ENCODE assay signal across 9 cellular contexts in genomic region chr16:19389246-19389645, GRCh38. TPM values are rescaled to one million over a fixed set of nuclear protein-coding genes. Genes with fewer than 3 reads are reported as not detected.
DNase-seq lines count a peak whose midpoint lies in the region; ATAC-seq and TF ChIP-seq lines count a peak whose summit lies in the region.
"Had no signal": no experiment of that assay in that cellular context is flagged by ENCODE, and none has a peak within 500 bp of the region (broad histone marks: within the 10 kb centered on the region; RNA-seq: fewer than 3 reads in every experiment).

No MANE protein-coding gene starts in this region.

- H3K79me2 ChIP-seq in H9 (ENCODE audit: insufficient read depth, low read length) (no peaks in the 10 kb centered on the region), OCI-LY3 (ENCODE audit: low read length) (no peaks in the 10 kb centered on the region)

- H3K4me3 Mint-ChIP-seq in H9, result no peak overlapping the region

- H3K4me2 ChIP-seq in H9 (ENCODE audit: insufficient read depth, insufficient read length, low read length) (no peak overlapping the region), OCI-LY3 (ENCODE audit: low read length) (peak overlapping the region; percentile 39)

- DNase-seq in AML-193 (lab: John Stamatoyannopoulos, UW), result peak; percentile 10 to 19
- peak; percentile 80 for DNase-seq in H9
- DNase-seq in activated naive CD4-positive, alpha-beta T cell treated with Interleukin-2 at 50 U/mL for 16 hours, result peak; percentile 36
- DNase-seq in islet precursor cell, result peak; percentile 61
- DNase-seq in stimulated activated CD8-positive, alpha-beta memory T cell treated with anti-CD3 and anti-CD28 coated beads, Interleukin-7, amount 100 ng/mL, for 24 hours (ENCODE audit: low read depth), result peak; percentile 14

- no peak overlapping the region for H3K56ac ChIP-seq in H9 (ENCODE audit: insufficient read length, low read depth, low read length)

- H4K5ac ChIP-seq in H9 (ENCODE audit: insufficient read length, low read depth, low read length), result no peak overlapping the region

- no peak overlapping the region for H3K4ac ChIP-seq in H9 (ENCODE audit: low read depth, low read length)

- H3K27ac Mint-ChIP-seq in H9, result peak overlapping the region in 1 of 3 experiments; percentile 21; a peak in 1 of 7 replicates

- no peaks in the 10 kb centered on the region for H4K20me1 ChIP-seq in H9 (ENCODE audit: control insufficient read depth, insufficient read depth, insufficient read length)
- H4K20me1 ChIP-seq in OCI-LY3 (ENCODE audit: insufficient read depth, low read length), result no peaks in the 10 kb centered on the region

- H3K18ac ChIP-seq in H9 (ENCODE audit: insufficient read length, low read depth, low read length), result no peak overlapping the region

- H2BK5ac ChIP-seq in H9 (ENCODE audit: insufficient read length, low read length), result no peak overlapping the region

- H3K23me2 ChIP-seq in H9 (ENCODE audit: insufficient read length, low read depth, low read length, poor library complexity, severe bottlenecking), result no peaks in the 10 kb centered on the region

- H3K27ac ChIP-seq in H9 (ENCODE audit: insufficient read length, low read depth, low read length) (no peak overlapping the region), OCI-LY3 (ENCODE audit: low read length) (no peak overlapping the region), gastroesophageal sphincter (no peak overlapping the region)
- H3K27ac ChIP-seq: epithelial cell of prostate had no signal

- H4K91ac ChIP-seq in H9 (ENCODE audit: insufficient read length, low read depth, low read length), result no peak overlapping the region

- no peaks in the 10 kb centered on the region for H3K79me1 ChIP-seq in H9 (ENCODE audit: insufficient read depth, low read depth, low read length, poor library complexity, severe bottlenecking)

- H3K4me1 ChIP-seq in H9 (ENCODE audit: insufficient read depth, low read length) (no peaks in the 10 kb centered on the region), OCI-LY3 (ENCODE audit: low read length) (peaks cover 12% of the 10 kb centered on the region), gastroesophageal sphincter (no peaks in the 10 kb centered on the region)

- no peak overlapping the region for H3K4me3 ChIP-seq in OCI-LY3 (ENCODE audit: low read length)
- no peak overlapping the region for H3K4me3 ChIP-seq in gastroesophageal sphincter

- peaks cover 13 to 15% of the 10 kb centered on the region in 2 experiments for H3K4me1 Mint-ChIP-seq in H9

- H3K36me3 Mint-ChIP-seq in H9 (ENCODE audit: insufficient read depth in 1 of 3, low read depth in 3 of 3), result peaks cover 0 to 3% (median 3%) of the 10 kb centered on the region in 3 experiments; a peak in 5 of 7 replicates

- H3K14ac ChIP-seq in H9 (ENCODE audit: insufficient read depth, low read length), result no peak overlapping the region

- no peaks in the 10 kb centered on the region for H3K9me3 ChIP-seq in H9 (ENCODE audit: control insufficient read depth, low read depth, low read length)
- H3K9me3 ChIP-seq in OCI-LY3 (ENCODE audit: insufficient read depth, low read length), result 0 out of 2 replicates have a peak, but pooled peaks cover 3% of the 10 kb centered on the region
- peaks cover 0 to 5% (median 0%) of the 10 kb centered on the region in 3 donors for H3K9me3 ChIP-seq in gastroesophageal sphincter

- H2BK120ac ChIP-seq in H9 (ENCODE audit: low read depth, low read length, poor library complexity, severe bottlenecking), result no peak overlapping the region

- H4K8ac ChIP-seq in H9 (replicated peaks; ENCODE audit: insufficient read length, low read depth, low read length), result no peak overlapping the region

- H2BK15ac ChIP-seq in H9 (ENCODE audit: low read depth, low read length), result no peak overlapping the region

- ATAC-seq in GM21717 (IDR thresholded peaks at IDR 0.05; ENCODE audit: unreplicated experiment) (no peak), gastroesophageal sphincter (no peak)

- H2BK12ac ChIP-seq in H9 (ENCODE audit: insufficient read length, low read depth, low read length), result no peak overlapping the region

- TF ChIP-seq POLR2A in gastroesophageal sphincter (IDR thresholded peaks at IDR 0.05), result no peak

- H3K36me3 ChIP-seq in OCI-LY3 (replicated peaks; ENCODE audit: low read depth, low read length) (no peaks in the 10 kb centered on the region), gastroesophageal sphincter (no peaks in the 10 kb centered on the region)

- H3K27me3 Mint-ChIP-seq in H9 (ENCODE audit: low read depth), result peaks cover 1% of the 10 kb centered on the region

- no peak overlapping the region for H3K9ac ChIP-seq in H9 (ENCODE audit: extremely low read depth, insufficient read length, low read length)
- peak overlapping the region; percentile 5; the same call in 1 of the 2 replicates for H3K9ac ChIP-seq in OCI-LY3 (ENCODE audit: low read length)

- H2BK20ac ChIP-seq in H9 (ENCODE audit: low read depth, low read length, poor library complexity, severe bottlenecking), result no peak overlapping the region

- WGBS in H9 (ENCODE audit: extremely low coverage, insufficient read length, low lambda C conversion rate), result no CpG with 5 or more reads among the region's 5 CpGs
- WGBS in gastroesophageal sphincter (ENCODE audit: low coverage in 1 of 2), 2 donors, result 25 to 60% methylated on average over 1 to 2 of the region's 5 CpGs

- H3K23ac ChIP-seq in H9 (ENCODE audit: insufficient read length, low read depth, low read length), result no peak overlapping the region

- H2AK5ac ChIP-seq in H9 (ENCODE audit: insufficient read length, low read length), result no peak overlapping the region

- H3K27me3 ChIP-seq in H9 (ENCODE audit: insufficient read depth, low read length) (no peaks in the 10 kb centered on the region), OCI-LY3 (ENCODE audit: low read depth, low read length) (no peaks in the 10 kb centered on the region), gastroesophageal sphincter (peaks cover 63% of the 10 kb centered on the region)

- peaks cover 3 to 11% of the 10 kb centered on the region in 2 experiments for H3K9me3 Mint-ChIP-seq in H9

- H2AFZ ChIP-seq in H9 (ENCODE audit: low read length), result no peak overlapping the region
- H2AFZ ChIP-seq in OCI-LY3 (ENCODE audit: low read depth, low read length), result no peak overlapping the region

- TF ChIP-seq CTCF in H9 (conservative IDR thresholded peaks at IDR 0.05) (peak; percentile 85), OCI-LY3 (IDR thresholded peaks at IDR 0.05; ENCODE audit: low read depth, low read length) (peak; percentile 91), gastroesophageal sphincter (IDR thresholded peaks at IDR 0.05) (peak in 2 of 4 experiments; percentile 21 to 42)

- TF ChIP-seq EP300 in gastroesophageal sphincter (IDR thresholded peaks at IDR 0.05), result no peak

- no peak overlapping the region for H3T11ph ChIP-seq in H9 (ENCODE audit: low read length)

RNA-seq across cellular contexts. Expression of gene TMC5, which starts 28.4 kb away (rescaled TPM):
- total RNA-seq in H9 (2021) (1.2 and 2.3 TPM in 2 replicates), gastroesophageal sphincter (1 to 10 TPM in 1 of 4 donors, not detected in 3; 3.0 TPM)

Comparison
In these comparisons a context has a peak if more than half of its experiments do, and no peak if none do; other contexts are left out.
1. DNase-seq: peak in every context shown above with its lines; median percentile 80 in H9; 61 in islet precursor cell; 36 in activated naive CD4-positive, alpha-beta T cell treated with Interleukin-2 at 50 U/mL for 16 hours; 14 in AML-193; 14 in stimulated activated CD8-positive, alpha-beta memory T cell treated with anti-CD3 and anti-CD28 coated beads, Interleukin-7, amount 100 ng/mL, for 24 hours.